12 cellular contexts compared by ENCODE assay signal in the genomic region with DNA sequence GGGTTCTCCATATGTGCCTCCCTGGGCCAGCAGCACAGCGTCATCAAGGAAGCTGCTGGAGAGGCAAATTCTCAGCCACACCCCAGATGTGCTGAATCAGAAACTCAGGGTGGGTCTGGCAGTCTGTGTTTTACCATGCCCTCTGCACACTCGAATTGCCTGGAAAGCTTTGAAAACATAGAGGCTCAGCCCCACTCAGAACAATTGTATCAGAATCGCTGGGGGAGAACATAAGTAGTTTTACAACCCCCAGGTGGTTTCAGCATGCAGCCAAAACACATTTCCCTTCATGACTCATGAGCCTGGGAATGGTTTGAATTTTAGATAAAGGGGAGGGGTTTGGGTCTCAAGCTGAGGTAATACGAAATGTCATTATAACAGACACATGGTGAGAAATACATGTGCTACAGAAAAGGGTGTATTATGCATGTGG. TPM values are rescaled to one million over a fixed set of nuclear protein-coding genes. Genes with fewer than 3 reads are reported as not detected.
DNase-seq lines count a peak whose midpoint lies in the region; ATAC-seq, FAIRE-seq and TF ChIP-seq lines count a peak whose summit lies in the region.
"Had no signal": no experiment of that assay in that cellular context is flagged by ENCODE, and none has a peak within 500 bp of the region (broad histone marks: within the 10 kb centered on the region; RNA-seq: fewer than 3 reads in every experiment).

No MANE protein-coding gene starts in this region.

- DNase-seq in H54 (ENCODE audit: insufficient read length, low spot score): peak; percentile 70
- DNase-seq in RPMI7951 (ENCODE audit: low read depth): peak; percentile 94
- peak; percentile 86 for DNase-seq in fibroblast of gingiva (ENCODE audit: low read depth)
- DNase-seq in stromal cell of bone marrow (ENCODE audit: low read depth): peak; percentile 94
- DNase-seq in NCI-H1092 (lab: John Stamatoyannopoulos, UW): no peak
- DNase-seq in stimulated activated CD4-positive, alpha-beta T cell treated with anti-CD3 and anti-CD28 coated beads, Interleukin-1b, Interleukin-23, amount 100 ng/mL, for 48 hours: no peak
- DNase-seq in NCI-H1105 (lab: John Stamatoyannopoulos, UW): no peak
- DNase-seq: Karpas-422 had no signal

- peak; percentile 83 for FAIRE-seq in H54 (lab: Jason Lieb, UNC)
- FAIRE-seq: H1 had no signal

- no peak for TF ChIP-seq POLR2A in H54 (IDR thresholded peaks at IDR 0.05; ENCODE audit: low read depth, low read length)

- ATAC-seq in GM21786 (IDR thresholded peaks at IDR 0.05; ENCODE audit: unreplicated experiment): no peak
- ATAC-seq: stimulated activated effector memory CD8-positive, alpha-beta T cell treated with anti-CD3 and anti-CD28 coated beads, Interleukin-12 subunit alpha, Interleukin-12 subunit beta, amount 100 ng/mL, for 72 hours had no signal

RNA-seq across cellular contexts. Expression of gene TGM4, which starts 9.6 kb away (rescaled TPM):
- total RNA-seq in RPMI7951 (2014; rRNA removed; shearing (Covaris generic)): under 0.01 TPM in 1 of 2 replicates, not detected in the other
- total RNA-seq: H1, SK-MEL-5 had no signal

RNA-seq across cellular contexts. Expression of gene TMEM42, which starts 22.3 kb away (rescaled TPM):
- 11.8 and 17.0 TPM in 2 replicates for total RNA-seq in RPMI7951 (2014; rRNA removed; shearing (Covaris generic))

Comparison
In these comparisons a context has a peak if more than half of its experiments do, and no peak if none do; other contexts are left out.
1. DNase-seq: peak in H54 (single experiment), RPMI7951 (single experiment), fibroblast of gingiva (single experiment) and stromal cell of bone marrow (single experiment); none in NCI-H1092 (single experiment), stimulated activated CD4-positive, alpha-beta T cell treated with anti-CD3 and anti-CD28 coated beads, Interleukin-1b, Interleukin-23, amount 100 ng/mL, for 48 hours (single experiment) and NCI-H1105 (single experiment).